8 cellular contexts compared by ENCODE assay signal in genomic region chr14:49586673-49587460, GRCh38. TPM values are rescaled to one million over a fixed set of nuclear protein-coding genes. Genes with fewer than 3 reads are reported as not detected.
DNase-seq lines count a peak whose midpoint lies in the region; TF ChIP-seq lines count a peak whose summit lies in the region.

No MANE protein-coding gene starts in this region.

- POLR2A ChIA-PET in HEK293T (lab: Yijun Ruan, JAX), result interaction anchor here (0.5 to 3.3 kb wide), 21 partner anchors 8 to 276 kb away, joined by 3 to 41 read pairs (median 5); partner anchors contain the start of genes DNAAF2, LRR1, MGAT2 and POLE2

- H3K27ac ChIP-seq in angular gyrus (ENCODE audit: low read depth, low read length), result peak overlapping the region; percentile 65
- H3K27ac ChIP-seq in left ventricle myocardium inferior (replicated peaks), result peak overlapping the region; percentile 90

- TF ChIP-seq CTCF in GM10266 (IDR thresholded peaks at IDR 0.05; ENCODE audit: control insufficient read depth, insufficient read depth, low read depth, missing control alignments) (peak; percentile 87), left ventricle myocardium inferior (IDR thresholded peaks at IDR 0.05; ENCODE audit: borderline replicate concordance) (peak; percentile 82)

- H3K4me3 ChIP-seq in left ventricle myocardium inferior, result peak overlapping the region; percentile 86

- H3K9me3 ChIP-seq in left ventricle myocardium inferior (replicated peaks), result no peaks in the 10 kb centered on the region

- intact Hi-C loops in left ventricle myocardium inferior (cut with micrococcal nuclease), result loop anchor here (2.0 kb wide), 1 partner anchor 34 kb away; the partner anchor contains the start of genes MGAT2 and RPL36AL
- intact Hi-C loops in posterior vena cava (cut with DNase I), result no loop called here

- H3K4me1 ChIP-seq in left ventricle myocardium inferior, result peaks cover 27% of the 10 kb centered on the region

- no peaks in the 10 kb centered on the region for H3K27me3 ChIP-seq in left ventricle myocardium inferior (ENCODE audit: low read depth)

- DNase-seq in GM10266 (ENCODE audit: extremely low spot score) (peak; percentile 20), HEK293T (ENCODE audit: extremely low spot score) (peak; percentile 23), M059J (ENCODE audit: low read depth) (peak; percentile 71), SHP77 treated with DMSO at 0.1 percent for 48 hours (lab: John Stamatoyannopoulos, UW) (peak; percentile 65), left ventricle myocardium inferior (no peak), renal cortical epithelial cell (ENCODE audit: low read depth) (peak; percentile 78), posterior vena cava (ENCODE audit: low spot score) (no peak)

- CTCF ChIA-PET in HEK293T (lab: Yijun Ruan, JAX), result interaction anchor here (0.6 to 3.0 kb wide), 8 partner anchors 9 to 1722 kb away, joined by 3 to 16 read pairs (median 6); partner anchors contain the start of genes LRR1, MGAT2 and RPL36AL

- H3K36me3 ChIP-seq in left ventricle myocardium inferior, result peaks cover 28% of the 10 kb centered on the region

TF ChIP-seq in HEK293T, 16 proteins besides CTCF, POLR2A, EP300 and RAD21:
- no peak for TF ChIP-seq LEF1 (IDR thresholded peaks at IDR 0.05; ENCODE audit: borderline replicate concordance)
- TF ChIP-seq PKNOX1 (IDR thresholded peaks at IDR 0.05), result no peak
- no peak for TF ChIP-seq FOXK2 (IDR thresholded peaks at IDR 0.05)

RNA-seq across cellular contexts. Expression of gene RPS29, which starts 0.7 kb away (rescaled TPM):
- 3,253 and 9,545 TPM in 2 replicates for total RNA-seq in M059J (2014; rRNA removed; shearing (Covaris generic))
- total RNA-seq in left ventricle myocardium inferior (853 TPM), renal cortical epithelial cell (336 and 4,414 TPM in 2 replicates), posterior vena cava (1,000 to 10,000 TPM; 1,012 to 1,062 TPM)

RNA-seq across cellular contexts. Expression of gene LRR1, which starts 11.9 kb away (rescaled TPM):
- 45.9 and 48.6 TPM in 2 replicates for total RNA-seq in M059J (2014; rRNA removed; shearing (Covaris generic))
- total RNA-seq in left ventricle myocardium inferior (4.6 TPM), renal cortical epithelial cell (7.4 and 21.2 TPM in 2 replicates), posterior vena cava (1 to 10 TPM; 7.1 to 8.5 TPM)

RNA-seq across cellular contexts. Expression of gene RPL36AL, which starts 33.6 kb away (rescaled TPM):
- total RNA-seq in M059J (2014; rRNA removed; shearing (Covaris generic)), result 318 and 363 TPM in 2 replicates
- total RNA-seq in left ventricle myocardium inferior (141 TPM), renal cortical epithelial cell (238 and 277 TPM in 2 replicates), posterior vena cava (100 to 1,000 TPM; 130 to 144 TPM)

RNA-seq across cellular contexts. Expression of gene MGAT2, which starts 33.7 kb away (rescaled TPM):
- 71.6 and 93.3 TPM in 2 replicates for total RNA-seq in M059J (2014; rRNA removed; shearing (Covaris generic))
- 12.0 TPM for total RNA-seq in left ventricle myocardium inferior
- total RNA-seq in renal cortical epithelial cell, result 54.3 and 107 TPM in 2 replicates
- 10 to 100 TPM; 33.0 to 34.4 TPM for total RNA-seq in posterior vena cava

RNA-seq across cellular contexts. Expression of gene DNAAF2, which starts 48.2 kb away (rescaled TPM):
- total RNA-seq in M059J (2014; rRNA removed; shearing (Covaris generic)), result 10.4 and 10.9 TPM in 2 replicates
- total RNA-seq in left ventricle myocardium inferior, result 6.2 TPM
- total RNA-seq in renal cortical epithelial cell, result 17.4 and 19.8 TPM in 2 replicates
- 1 to 10 TPM; 4.3 to 6.1 TPM for total RNA-seq in posterior vena cava

Comparison
In these comparisons a context has a peak if more than half of its experiments do, and no peak if none do; other contexts are left out.
1. DNase-seq: peak in GM10266 (single experiment), HEK293T (single experiment), M059J (single experiment), SHP77 treated with DMSO at 0.1 percent for 48 hours (single experiment) and renal cortical epithelial cell (single experiment); none in left ventricle myocardium inferior (single experiment) and posterior vena cava (single experiment).